In the genomic region with DNA sequence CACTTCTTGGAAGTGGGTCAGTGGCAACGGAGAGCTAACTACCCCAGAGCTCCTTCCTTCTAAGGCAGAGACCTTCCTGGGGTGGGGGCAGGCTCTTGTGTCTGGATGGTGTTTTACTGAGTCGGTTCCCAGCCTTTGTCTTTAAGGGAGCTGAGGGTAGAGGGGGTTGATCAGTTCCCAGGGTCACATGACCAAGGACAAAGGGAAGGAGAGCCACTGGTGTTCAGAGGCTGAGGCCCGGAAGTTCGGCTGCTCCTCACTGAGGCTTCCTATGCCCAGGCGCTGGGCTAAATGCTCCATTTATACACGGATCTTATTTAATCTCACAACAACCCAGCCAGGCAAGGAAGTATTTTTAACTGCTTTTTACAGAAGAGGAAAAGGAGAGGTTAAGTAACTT, we compare ENCODE assay signal across 10 cellular contexts. TPM values are rescaled to one million over a fixed set of nuclear protein-coding genes. Genes with fewer than 3 reads are reported as not detected.
DNase-seq lines count a peak whose midpoint lies in the region; ATAC-seq and TF ChIP-seq lines count a peak whose summit lies in the region.
"Had no signal": no experiment of that assay in that cellular context is flagged by ENCODE, and none has a peak within 500 bp of the region (broad histone marks: within the 10 kb centered on the region; RNA-seq: fewer than 3 reads in every experiment).

No MANE protein-coding gene starts in this region.

- in situ Hi-C loops in astrocyte of the cerebellum (cut with HindIII; ENCODE audit: low sequenced_read_pairs): no loop called here

- peaks cover 93% of the 10 kb centered on the region for H3K27me3 ChIP-seq in HUES48 (ENCODE audit: control insufficient read depth, insufficient read depth, low read length)
- H3K27me3 ChIP-seq in iPS-20b (ENCODE audit: insufficient read depth, low read length): peaks cover 89% of the 10 kb centered on the region
- H3K27me3 ChIP-seq in skeletal muscle satellite cell (ENCODE audit: control insufficient read depth, insufficient read depth, low read length): no peaks in the 10 kb centered on the region

- H3K4me1 ChIP-seq in HUES48 (ENCODE audit: control insufficient read depth, insufficient read depth, low read length) (peaks cover 33% of the 10 kb centered on the region), iPS-20b (ENCODE audit: insufficient read depth, low read length) (peaks cover 20% of the 10 kb centered on the region; the same call in 1 of the 2 replicates), skeletal muscle satellite cell (ENCODE audit: control insufficient read depth, insufficient read depth, low read length) (peaks cover 10% of the 10 kb centered on the region)

- TF ChIP-seq CTCF in astrocyte of the cerebellum (IDR thresholded peaks at IDR 0.05; ENCODE audit: low read depth, low read length, missing control alignments): no peak

- peak overlapping the region; percentile 58 for H3K27ac ChIP-seq in HUES48 (ENCODE audit: low read depth, low read length)
- H3K27ac ChIP-seq in iPS-20b (ENCODE audit: low read length): no peak overlapping the region

- ATAC-seq in GM19351 (IDR thresholded peaks at IDR 0.05; ENCODE audit: unreplicated experiment): no peak
- ATAC-seq: HCT116 had no signal

- peak overlapping the region; percentile 95 for H3K4me2 ChIP-seq in skeletal muscle satellite cell (ENCODE audit: low read length)

- no peak overlapping the region for H3K9ac ChIP-seq in HUES48 (ENCODE audit: low read depth, low read length)
- peak overlapping the region; percentile 37; the same call in 1 of the 2 replicates for H3K9ac ChIP-seq in iPS-20b (ENCODE audit: low read depth, low read length)
- peak overlapping the region; percentile 88 for H3K9ac ChIP-seq in skeletal muscle satellite cell (ENCODE audit: low read depth, low read length)

- H3K4me3 ChIP-seq in HUES48 (ENCODE audit: low read depth, low read length) (peak overlapping the region; percentile 63), astrocyte of the cerebellum (ENCODE audit: low read depth, low read length) (peak overlapping the region; percentile 25), iPS-20b (ENCODE audit: low read length) (peak overlapping the region; percentile 68), skeletal muscle satellite cell (ENCODE audit: low read length) (peak overlapping the region; percentile 80)

- DNase-seq in astrocyte of the cerebellum (ENCODE audit: low read depth) (no peak), NCI-H1105 (lab: John Stamatoyannopoulos, UW) (no peak), NCI-H1694 (lab: John Stamatoyannopoulos, UW) (no peak), NCI-H2029 treated with DMSO at 0.1 percent for 48 hours (lab: John Stamatoyannopoulos, UW) (no peak)
- DNase-seq: activated CD4-positive, alpha-beta T cell treated with anti-CD3 and anti-CD28 coated beads for 48 hours had no signal

- no peaks in the 10 kb centered on the region for H3K9me3 ChIP-seq in HUES48 (ENCODE audit: control insufficient read depth, insufficient read depth, low read length)
- H3K9me3 ChIP-seq in iPS-20b (ENCODE audit: insufficient read depth, low read depth, low read length): no peaks in the 10 kb centered on the region
- H3K9me3 ChIP-seq in skeletal muscle satellite cell (replicated peaks; ENCODE audit: low read length): no peaks in the 10 kb centered on the region

- H3K36me3 ChIP-seq in HUES48 (ENCODE audit: control insufficient read depth, insufficient read depth, low read length): no peaks in the 10 kb centered on the region
- no peaks in the 10 kb centered on the region for H3K36me3 ChIP-seq in iPS-20b (ENCODE audit: insufficient read depth, low read depth, low read length)
- no peaks in the 10 kb centered on the region for H3K36me3 ChIP-seq in skeletal muscle satellite cell (ENCODE audit: insufficient read depth, low read length)

RNA-seq across cellular contexts. Expression of a gene that starts 21.0 kb away (rescaled TPM):
- total RNA-seq in skeletal muscle satellite cell (2012; rRNA removed): 0.51 and 1.5 TPM in 2 replicates

Comparison
In these comparisons a context has a peak if more than half of its experiments do, and no peak if none do; other contexts are left out.
1. H3K4me3 ChIP-seq: peak in every context shown above with its lines; median percentile 80 in skeletal muscle satellite cell; 68 in iPS-20b; 63 in HUES48; 25 in astrocyte of the cerebellum.